In genomic region chr14:92135269-92135668, GRCh38 we compare ENCODE assay signal across 8 cellular contexts.
DNase-seq lines count a peak whose midpoint lies in the region; ATAC-seq, FAIRE-seq and TF ChIP-seq lines count a peak whose summit lies in the region.

No MANE protein-coding gene starts in this region.

- peak; percentile 18 for TF ChIP-seq CTCF in GM13976 (IDR thresholded peaks at IDR 0.05; ENCODE audit: borderline replicate concordance, control extremely low read depth, extremely low read depth, insufficient read depth, missing control alignments)
- no peak for TF ChIP-seq CTCF in WERI-Rb-1 (IDR thresholded peaks at IDR 0.05; ENCODE audit: low read depth, low read length)

- in situ Hi-C loops in GM13976 (cut with MboI; ENCODE audit: low sequenced_read_pairs, unreplicated experiment), result loop anchor here (25.0 kb wide), 1 partner anchor 552 kb away; no protein-coding TSS in a partner anchor

- peaks cover 85% of the 10 kb centered on the region for H3K36me3 ChIP-seq in WERI-Rb-1

- no peaks in the 10 kb centered on the region for H3K9me3 ChIP-seq in WERI-Rb-1 (ENCODE audit: severe bottlenecking)

- DNase-seq in GM13976 (ENCODE audit: low spot score), result peak; percentile 21
- peak; percentile 57 for DNase-seq in RKO (ENCODE audit: low spot score)
- DNase-seq in glomerular visceral epithelial cell (ENCODE audit: extremely low spot score), result peak; percentile 17
- no peak for DNase-seq in HuH-7 (ENCODE audit: low spot score)
- DNase-seq in cortex of kidney (lab: John Stamatoyannopoulos, UW), result no peak
- no peak for DNase-seq in WERI-Rb-1

- H3K4me3 ChIP-seq in WERI-Rb-1 (ENCODE audit: low read depth, low read length), result no peak overlapping the region

- H3K27me3 ChIP-seq in WERI-Rb-1 (ENCODE audit: insufficient read depth, low read depth, severe bottlenecking), result no peaks in the 10 kb centered on the region

- ATAC-seq in HG03095 (IDR thresholded peaks at IDR 0.05; ENCODE audit: unreplicated experiment), result no peak

- no peak overlapping the region for H3K27ac ChIP-seq in WERI-Rb-1

- peak; percentile 90 for FAIRE-seq in A204.1 (lab: Jason Lieb, UNC)

Comparison
In these comparisons a context has a peak if more than half of its experiments do, and no peak if none do; other contexts are left out.
1. DNase-seq: peak in GM13976 (single experiment), RKO (single experiment) and glomerular visceral epithelial cell (single experiment); none in HuH-7 (single experiment), cortex of kidney (single experiment) and WERI-Rb-1 (single experiment).